9 cellular contexts compared by ENCODE assay signal in genomic region chr2:207142461-207142860, GRCh38. TPM values are rescaled to one million over a fixed set of nuclear protein-coding genes. Genes with fewer than 3 reads are reported as not detected.
DNase-seq lines count a peak whose midpoint lies in the region; ATAC-seq and TF ChIP-seq lines count a peak whose summit lies in the region.
"Had no signal": no experiment of that assay in that cellular context is flagged by ENCODE, and none has a peak within 500 bp of the region (broad histone marks: within the 10 kb centered on the region; RNA-seq: fewer than 3 reads in every experiment).

No MANE protein-coding gene starts in this region.

- H3K9me3 ChIP-seq in duodenal mucosa (ENCODE audit: control insufficient read depth in 1 of 2, low read length in 2 of 2) (no peaks in the 10 kb centered on the region), neutrophil (no peaks in the 10 kb centered on the region)
- H3K9me3 ChIP-seq: Caco-2 had no signal

- H3K4me1 Mint-ChIP-seq in activated CD4-positive, alpha-beta T cell treated with anti-CD3 and anti-CD28 coated beads, Interleukin-2, amount 10 ng/mL, durations not matched to agents 24 days and 14 days: peaks cover 56% of the 10 kb centered on the region

- H3K27me3 Mint-ChIP-seq in activated CD4-positive, alpha-beta T cell treated with anti-CD3 and anti-CD28 coated beads, Interleukin-2, amount 10 ng/mL, durations not matched to agents 24 days and 14 days: peaks cover 2% of the 10 kb centered on the region

- no peaks in the 10 kb centered on the region for H3K27me3 ChIP-seq in duodenal mucosa (ENCODE audit: control insufficient read depth in 1 of 2, insufficient read depth in 2 of 2, low read length in 2 of 2)
- no peaks in the 10 kb centered on the region for H3K27me3 ChIP-seq in neutrophil

- H3K4me3 ChIP-seq in duodenal mucosa (ENCODE audit: low read depth in 1 of 2, low read length in 2 of 2) (no peak overlapping the region), neutrophil (ENCODE audit: low read depth in 1 of 2, low read length in 1 of 2) (peak overlapping the region; percentile 52 to 55)

- H3K9ac ChIP-seq in duodenal mucosa (ENCODE audit: low read depth in 1 of 2, low read length in 2 of 2): no peak overlapping the region

- H3K27ac Mint-ChIP-seq in activated CD4-positive, alpha-beta T cell treated with anti-CD3 and anti-CD28 coated beads, Interleukin-2, amount 10 ng/mL, durations not matched to agents 24 days and 14 days: peak overlapping the region; percentile 81

- peaks cover 52% of the 10 kb centered on the region for H3K36me3 Mint-ChIP-seq in activated CD4-positive, alpha-beta T cell treated with anti-CD3 and anti-CD28 coated beads, Interleukin-2, amount 10 ng/mL, durations not matched to agents 24 days and 14 days (ENCODE audit: low read depth)

- H3K36me3 ChIP-seq in duodenal mucosa (ENCODE audit: control insufficient read depth in 1 of 2, insufficient read depth in 2 of 2, low read length in 2 of 2): no peaks in the 10 kb centered on the region
- peaks cover 18% of the 10 kb centered on the region for H3K36me3 ChIP-seq in neutrophil

- peaks cover 4% of the 10 kb centered on the region for H3K9me3 Mint-ChIP-seq in activated CD4-positive, alpha-beta T cell treated with anti-CD3 and anti-CD28 coated beads, Interleukin-2, amount 10 ng/mL, durations not matched to agents 24 days and 14 days

- peak overlapping the region; percentile 82 for H3K4me3 Mint-ChIP-seq in activated CD4-positive, alpha-beta T cell treated with anti-CD3 and anti-CD28 coated beads, Interleukin-2, amount 10 ng/mL, durations not matched to agents 24 days and 14 days

- peaks cover 7 to 13% of the 10 kb centered on the region in 2 donors for H3K4me1 ChIP-seq in duodenal mucosa (ENCODE audit: control insufficient read depth in 1 of 2, insufficient read depth in 2 of 2, low read length in 2 of 2)
- peaks cover 81 to 86% of the 10 kb centered on the region in 2 experiments for H3K4me1 ChIP-seq in neutrophil (ENCODE audit: control insufficient read depth in 1 of 2, insufficient read depth in 1 of 2, low read depth in 1 of 2, low read length in 1 of 2)
- H3K4me1 ChIP-seq: Caco-2 had no signal

- peak; percentile 69 for DNase-seq in activated CD4-positive, alpha-beta T cell treated with anti-CD3 and anti-CD28 coated beads, Interleukin-2, amount 10 ng/mL, durations not matched to agents 24 days and 14 days
- no peak for DNase-seq in activated CD4-positive, alpha-beta T cell treated with anti-CD3 and anti-CD28 coated beads, Interleukin-2, amount 50 U/mL, for 1 hour
- DNase-seq in NOMO-1 treated with DMSO at 0.1 percent for 48 hours (lab: John Stamatoyannopoulos, UW; ENCODE audit: unreplicated experiment) (peak; percentile 68), NCI-H2107 treated with DMSO at 0.1 percent for 48 hours (lab: John Stamatoyannopoulos, UW; ENCODE audit: unreplicated experiment) (no peak)
- DNase-seq in effector CD4-positive, alpha-beta T cell: no peak

- no peak for ATAC-seq in HG03045 (IDR thresholded peaks at IDR 0.05; ENCODE audit: unreplicated experiment)

- H3K27ac ChIP-seq in duodenal mucosa (ENCODE audit: low read depth, low read length) (peak overlapping the region; percentile 68), neutrophil (peak overlapping the region; percentile 94)

- TF ChIP-seq CTCF in neutrophil (IDR thresholded peaks at IDR 0.05): no peak

- intact Hi-C loops in activated CD4-positive, alpha-beta T cell treated with anti-CD3 and anti-CD28 coated beads, Interleukin-2, amount 10 ng/mL, durations not matched to agents 24 days and 14 days (cut with micrococcal nuclease): loop anchor here (2.0 kb wide), 1 partner anchor 20 kb away; no protein-coding TSS in a partner anchor

RNA-seq across cellular contexts. Expression of gene KLF7, which starts 23.3 kb away (rescaled TPM):
- total RNA-seq in activated CD4-positive, alpha-beta T cell treated with anti-CD3 and anti-CD28 coated beads, Interleukin-2, amount 10 ng/mL, durations not matched to agents 24 days and 14 days: 12.6 and 14.1 TPM in 2 replicates

Comparison
In these comparisons a context has a peak if more than half of its experiments do, and no peak if none do; other contexts are left out.
1. DNase-seq: peak in activated CD4-positive, alpha-beta T cell treated with anti-CD3 and anti-CD28 coated beads, Interleukin-2, amount 10 ng/mL, durations not matched to agents 24 days and 14 days (single experiment) and NOMO-1 treated with DMSO at 0.1 percent for 48 hours (single experiment); none in activated CD4-positive, alpha-beta T cell treated with anti-CD3 and anti-CD28 coated beads, Interleukin-2, amount 50 U/mL, for 1 hour (single experiment), NCI-H2107 treated with DMSO at 0.1 percent for 48 hours (single experiment) and effector CD4-positive, alpha-beta T cell (single experiment).
2. H3K4me3 ChIP-seq: peak in neutrophil (2 of 2); none in duodenal mucosa (0 of 2).